Comparison of ENCODE assay signal across 2 cellular contexts in genomic region chr21:39452965-39453332, GRCh38.
TF ChIP-seq lines count a peak whose summit lies in the region.

No MANE protein-coding gene starts in this region.

TF ChIP-seq in A549, 52 proteins besides CTCF, POLR2A, EP300 and RAD21 (continued from another document):
- no peak for TF ChIP-seq NPAS2 (CRISPR knock-in tag; IDR thresholded peaks at IDR 0.05; ENCODE audit: borderline replicate concordance)
- no peak for TF ChIP-seq JUNB (IDR thresholded peaks at IDR 0.05)
- no peak for TF ChIP-seq FOSL2 (IDR thresholded peaks at IDR 0.05)
- no peak for TF ChIP-seq FOSL2 (CRISPR knock-in tag; IDR thresholded peaks at IDR 0.05)
- TF ChIP-seq ELK1 (IDR thresholded peaks at IDR 0.05; ENCODE audit: low read depth, low read length), result no peak

TF ChIP-seq in WTC11, 78 proteins besides CTCF, POLR2A, EP300 and RAD21 (continued from another document):
- TF ChIP-seq ZNF532 (CRISPR knock-in tag; IDR thresholded peaks at IDR 0.05; ENCODE audit: borderline replicate concordance), result no peak
- no peak for TF ChIP-seq E2F4 (CRISPR knock-in tag; IDR thresholded peaks at IDR 0.05; ENCODE audit: borderline replicate concordance, low read depth)
- TF ChIP-seq GTF2I (CRISPR knock-in tag; conservative IDR thresholded peaks at IDR 0.05), result no peak
